Comparison of ENCODE assay signal across 1 cellular context in the genomic region with DNA sequence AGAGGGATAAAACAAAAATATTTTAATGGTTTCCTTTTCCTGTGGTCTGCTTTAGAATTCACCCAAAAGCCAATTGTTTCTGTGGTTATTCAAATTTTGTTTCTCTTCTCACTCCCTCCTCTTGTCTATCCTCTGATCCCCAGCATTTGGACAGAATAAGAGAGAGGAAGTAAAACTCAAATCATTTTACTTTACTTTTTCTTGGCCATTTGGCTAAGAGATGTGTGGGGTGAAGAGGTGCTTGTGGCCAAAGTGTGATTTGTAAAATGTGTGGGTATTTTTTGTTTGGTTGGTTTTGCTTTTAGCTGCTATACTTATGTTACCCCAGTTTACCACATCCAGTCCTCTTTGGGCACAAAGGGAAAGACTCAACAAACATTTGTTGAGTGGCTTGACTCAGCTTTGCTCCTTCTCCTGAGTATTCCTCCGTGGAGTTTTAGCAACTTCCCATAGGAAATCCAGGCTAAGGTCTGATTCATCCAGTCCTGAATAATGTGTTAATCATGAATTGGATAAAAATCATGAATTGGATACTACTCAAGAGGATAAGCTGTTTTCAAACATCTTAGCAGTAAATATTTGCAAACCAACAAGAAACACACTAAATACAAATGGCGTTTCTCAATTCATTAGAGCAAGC.
TF ChIP-seq lines count a peak whose summit lies in the region.

No MANE protein-coding gene starts in this region.

TF ChIP-seq in IMR-90, 13 proteins besides CTCF, POLR2A, EP300 and RAD21 (continued from another document):
- TF ChIP-seq, protein P1, sequence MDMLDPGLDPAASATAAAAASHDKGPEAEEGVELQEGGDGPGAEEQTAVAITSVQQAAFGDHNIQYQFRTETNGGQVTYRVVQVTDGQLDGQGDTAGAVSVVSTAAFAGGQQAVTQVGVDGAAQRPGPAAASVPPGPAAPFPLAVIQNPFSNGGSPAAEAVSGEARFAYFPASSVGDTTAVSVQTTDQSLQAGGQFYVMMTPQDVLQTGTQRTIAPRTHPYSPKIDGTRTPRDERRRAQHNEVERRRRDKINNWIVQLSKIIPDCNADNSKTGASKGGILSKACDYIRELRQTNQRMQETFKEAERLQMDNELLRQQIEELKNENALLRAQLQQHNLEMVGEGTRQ (IDR thresholded peaks at IDR 0.05; ENCODE audit: low read depth, low read length): no peak
